1 cellular context compared by ENCODE assay signal in the genomic region with DNA sequence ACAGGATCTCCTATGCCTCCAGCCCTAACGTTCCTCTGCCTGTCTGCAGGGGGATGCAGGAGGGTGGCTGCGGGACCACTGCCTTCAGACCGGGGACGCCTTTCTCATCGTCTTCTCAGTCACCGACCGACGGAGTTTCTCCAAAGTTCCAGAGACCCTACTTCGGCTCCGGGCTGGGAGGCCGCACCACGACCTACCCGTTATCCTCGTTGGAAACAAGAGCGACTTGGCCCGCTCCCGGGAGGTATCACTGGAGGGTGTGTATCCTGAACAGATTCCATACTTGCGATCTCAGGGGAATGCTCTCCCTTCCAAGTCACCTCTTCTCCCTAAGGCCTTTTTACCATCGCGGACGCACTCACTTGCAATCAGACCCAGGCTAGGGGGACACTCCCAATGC.
TF ChIP-seq lines count a peak whose summit lies in the region.

No MANE protein-coding gene starts in this region.

TF ChIP-seq in H1, 55 proteins besides CTCF, POLR2A, EP300 and RAD21:
- TF ChIP-seq KDM4A (IDR thresholded peaks at IDR 0.05; ENCODE audit: low read depth, low read length, severe bottlenecking): no peak
- TF ChIP-seq CEBPB (IDR thresholded peaks at IDR 0.05; ENCODE audit: low read depth, low read length): no peak
- no peak for TF ChIP-seq EZH2 (IDR thresholded peaks at IDR 0.05; ENCODE audit: low read depth, low read length, severe bottlenecking)
